In the genomic region with DNA sequence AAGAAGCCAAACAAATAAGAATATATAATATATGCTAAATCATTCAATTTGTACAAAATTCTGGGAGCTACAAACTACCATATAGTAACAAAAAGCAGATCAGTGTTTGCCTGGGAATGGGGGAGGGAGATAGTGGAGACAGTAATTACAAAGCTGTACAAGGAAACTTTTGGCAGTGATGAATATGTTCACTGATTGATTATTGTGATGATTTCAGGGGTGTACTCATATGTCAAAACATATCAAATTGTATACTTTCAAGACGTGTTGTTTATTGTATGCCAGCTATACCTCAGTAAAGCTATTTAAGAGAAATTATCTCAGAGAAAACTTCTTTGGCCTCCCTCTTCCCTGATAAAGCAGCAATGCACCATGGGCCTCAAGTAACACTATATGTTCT, we compare ENCODE assay signal across 11 cellular contexts.
"Had no signal": no experiment of that assay in that cellular context is flagged by ENCODE, and none has a peak within 500 bp of the region (broad histone marks: within the 10 kb centered on the region; RNA-seq: fewer than 3 reads in every experiment).

No MANE protein-coding gene starts in this region.

- H3K9me3 ChIP-seq: HAP-1 had no signal

- H2AFZ ChIP-seq: GM23248, GM23338 had no signal

- H3K27ac ChIP-seq: GM23248 had no signal

- ATAC-seq: GM23338, HCT116 had no signal

- H3K36me3 ChIP-seq: HAP-1 had no signal

- H3K4me3 ChIP-seq: GM23248, GM23338, HAP-1 had no signal

- H3K4me2 ChIP-seq: GM23338 had no signal

- H3K4me1 ChIP-seq: HAP-1 had no signal

- FAIRE-seq: H1, H54 had no signal

- H3K9ac ChIP-seq: GM23248 had no signal

- DNase-seq: GM23248, GOT3, H7, H9, HCEC 1CT, HFFc6 had no signal
